In the genomic region with DNA sequence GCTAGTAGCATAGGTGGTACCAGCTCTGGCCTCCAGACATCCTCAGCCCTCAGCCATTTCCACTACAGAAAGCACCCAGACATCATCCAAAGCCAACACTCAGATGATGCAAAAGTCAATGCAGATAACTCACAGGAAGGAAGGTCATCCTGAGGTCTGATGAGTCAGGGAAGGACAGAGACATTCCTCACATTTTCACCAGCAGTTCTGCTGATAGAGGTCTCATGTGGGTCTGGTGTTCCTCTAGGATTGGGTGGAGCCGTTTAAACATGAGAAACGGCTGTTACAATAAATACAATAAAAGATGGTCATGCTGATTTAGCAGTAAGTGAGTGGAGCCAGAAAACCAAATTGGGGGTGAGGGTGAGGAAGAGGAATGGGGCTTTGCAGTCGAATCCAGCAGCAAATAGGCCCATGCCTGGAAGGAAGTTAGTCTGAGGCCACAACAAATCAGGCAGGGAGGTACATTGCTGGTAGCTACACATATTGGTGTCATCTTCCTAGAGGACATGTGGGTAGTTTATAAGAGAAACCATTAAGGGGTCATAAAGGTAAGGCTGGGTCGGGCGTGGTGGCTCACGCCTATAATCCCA, we compare ENCODE assay signal across 9 cellular contexts. TPM values are rescaled to one million over a fixed set of nuclear protein-coding genes. Genes with fewer than 3 reads are reported as not detected.
DNase-seq lines count a peak whose midpoint lies in the region; ATAC-seq, FAIRE-seq and TF ChIP-seq lines count a peak whose summit lies in the region.
"Had no signal": no experiment of that assay in that cellular context is flagged by ENCODE, and none has a peak within 500 bp of the region (broad histone marks: within the 10 kb centered on the region; RNA-seq: fewer than 3 reads in every experiment).

No MANE protein-coding gene starts in this region.

- H3K4me3 ChIP-seq in SJSA1 (no peak overlapping the region), foreskin fibroblast (ENCODE audit: low read depth in 1 of 2, low read length in 2 of 2) (no peak overlapping the region), prostate gland (peak overlapping the region in 1 of 2 donors; percentile 25), tibial nerve (no peak overlapping the region)

- no peaks in the 10 kb centered on the region for H3K36me3 ChIP-seq in SJSA1
- H3K36me3 ChIP-seq in prostate gland: no peaks in the 10 kb centered on the region
- no peaks in the 10 kb centered on the region for H3K36me3 ChIP-seq in tibial nerve

- intact Hi-C loops in prostate gland (cut with DNase I): no loop called here

- 61% methylated on average over 6 of the region's 6 CpGs for WGBS in prostate gland
- WGBS in tibial nerve, 2 donors: 45 to 55% methylated on average over 6 of the region's 6 CpGs

- peak overlapping the region; percentile 94 for H3K27ac ChIP-seq in SJSA1
- H3K27ac ChIP-seq in prostate gland: peak overlapping the region; percentile 77 to 89
- peak overlapping the region in 2 of 4 donors; percentile 21 to 36 for H3K27ac ChIP-seq in tibial nerve

- ATAC-seq in HG02884 (IDR thresholded peaks at IDR 0.05; ENCODE audit: unreplicated experiment): no peak
- ATAC-seq in GM18517 (IDR thresholded peaks at IDR 0.05; ENCODE audit: unreplicated experiment): no peak

- H3K27me3 ChIP-seq in SJSA1 (replicated peaks): no peaks in the 10 kb centered on the region
- H3K27me3 ChIP-seq in prostate gland (replicated peaks; ENCODE audit: insufficient read depth): no peaks in the 10 kb centered on the region
- H3K27me3 ChIP-seq in tibial nerve: no peaks in the 10 kb centered on the region

- DNase-seq in ELF-1 (ENCODE audit: low read depth, low spot score) (peak; percentile 79), SJSA1 (ENCODE audit: low read depth in 1 of 2, low spot score in 2 of 2) (peak; percentile 83 to 91), foreskin fibroblast (peak; percentile 95 to 97), prostate gland (ENCODE audit: low spot score) (peak; percentile 17), GM19239 (ENCODE audit: insufficient read length, low spot score) (no peak), tibial nerve (ENCODE audit: low spot score in 2 of 2) (no peak)
- DNase-seq: activated naive CD8-positive, alpha-beta T cell treated with anti-CD3 and anti-CD28 coated beads, Interleukin-2, amount 10 ng/mL, durations not matched to agents 7 days and 5 days had no signal

- peak; percentile 8 for TF ChIP-seq POLR2A in prostate gland (IDR thresholded peaks at IDR 0.05)
- TF ChIP-seq POLR2A in tibial nerve (IDR thresholded peaks at IDR 0.05): no peak

- no peak for TF ChIP-seq CTCF in foreskin fibroblast (IDR thresholded peaks at IDR 0.05; ENCODE audit: low read depth, low read length)
- TF ChIP-seq CTCF in prostate gland (IDR thresholded peaks at IDR 0.05): no peak
- TF ChIP-seq CTCF in tibial nerve (IDR thresholded peaks at IDR 0.05): no peak

- TF ChIP-seq EP300 in tibial nerve (IDR thresholded peaks at IDR 0.05): peak in 1 of 2 donors; percentile 60

- H3K4me1 ChIP-seq in SJSA1 (replicated peaks) (peaks cover 67% of the 10 kb centered on the region), prostate gland (replicated peaks) (peaks cover 6% of the 10 kb centered on the region), tibial nerve (peaks cover 0 to 26% (median 6%) of the 10 kb centered on the region in 4 donors)

- H3K9me3 ChIP-seq in SJSA1 (replicated peaks) (no peaks in the 10 kb centered on the region), prostate gland (no peaks in the 10 kb centered on the region), tibial nerve (no peaks in the 10 kb centered on the region)

- FAIRE-seq in GM19239 (lab: Jason Lieb, UNC): no peak

RNA-seq across cellular contexts. Expression of gene FLNB, which starts 33.3 kb away (rescaled TPM):
- total RNA-seq in SJSA1 (2014; rRNA removed; shearing (Covaris generic)): 130 and 207 TPM in 2 replicates
- total RNA-seq in prostate gland (100 to 1,000 TPM; 331 to 408 TPM), tibial nerve (100 to 1,000 TPM; 265 to 345 (median 277) TPM)

Comparison
In these comparisons a context has a peak if more than half of its experiments do, and no peak if none do; other contexts are left out.
1. DNase-seq: peak in ELF-1 (single experiment), SJSA1 (2 of 2), foreskin fibroblast (2 of 2) and prostate gland (single experiment); none in GM19239 (single experiment) and tibial nerve (0 of 2).